ENCODE assay signal across 9 cellular contexts in the genomic region with DNA sequence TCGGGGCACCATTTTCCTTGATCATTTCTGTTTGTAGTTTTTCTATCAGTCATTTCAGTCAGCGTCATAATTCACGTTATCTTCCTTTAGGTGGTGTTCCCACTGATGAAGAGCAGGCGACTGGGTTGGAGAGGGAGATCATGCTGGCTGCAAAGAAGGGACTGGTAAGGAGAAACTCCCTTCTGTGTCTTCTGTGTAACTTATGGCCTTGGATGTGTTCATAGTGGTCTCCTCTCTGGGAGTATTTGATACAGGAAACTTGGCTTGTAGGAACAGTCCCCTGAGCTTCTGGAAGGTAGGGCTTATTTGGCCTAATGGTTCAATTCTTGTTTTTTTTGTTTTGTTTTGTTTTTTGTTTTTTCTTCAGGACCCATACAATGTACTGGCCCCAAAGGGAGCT. TPM values are rescaled to one million over a fixed set of nuclear protein-coding genes. Genes with fewer than 3 reads are reported as not detected.
DNase-seq lines count a peak whose midpoint lies in the region; ATAC-seq and TF ChIP-seq lines count a peak whose summit lies in the region.
"Had no signal": no experiment of that assay in that cellular context is flagged by ENCODE, and none has a peak within 500 bp of the region (broad histone marks: within the 10 kb centered on the region; RNA-seq: fewer than 3 reads in every experiment).

No MANE protein-coding gene starts in this region.

- TF ChIP-seq CTCF in C4-2B (conservative IDR thresholded peaks at IDR 0.05) (no peak), MM.1S (IDR thresholded peaks at IDR 0.05; ENCODE audit: low read length) (no peak), neural progenitor cell (IDR thresholded peaks at IDR 0.05) (no peak)

- H2AFZ ChIP-seq in MM.1S (ENCODE audit: low read length) (no peak overlapping the region), neural progenitor cell (replicated peaks) (no peak overlapping the region)

- ATAC-seq in GM21447 (IDR thresholded peaks at IDR 0.05; ENCODE audit: unreplicated experiment) (no peak), HG03342 (IDR thresholded peaks at IDR 0.05; ENCODE audit: unreplicated experiment) (no peak), GM19035 (IDR thresholded peaks at IDR 0.05; ENCODE audit: unreplicated experiment) (no peak)

- H3K36me3 ChIP-seq in MM.1S (replicated peaks; ENCODE audit: insufficient read depth, low read length) (peaks cover 13% of the 10 kb centered on the region; the same call in 1 of the 2 replicates), ectodermal cell (ENCODE audit: control insufficient read depth, insufficient read depth, low read length) (peaks cover 13% of the 10 kb centered on the region), neural progenitor cell (peaks cover 9% of the 10 kb centered on the region)

- H3K79me2 ChIP-seq in MM.1S (ENCODE audit: low read length) (peaks cover 25% of the 10 kb centered on the region), neural progenitor cell (ENCODE audit: low read depth) (peaks cover 15% of the 10 kb centered on the region)

- H3K4me2 ChIP-seq in MM.1S (ENCODE audit: low read depth, low read length) (peak overlapping the region; percentile 82), neural progenitor cell (peak overlapping the region; percentile 84)

- H3K27ac ChIP-seq in C4-2B: peak overlapping the region; percentile 95
- no peak overlapping the region for H3K27ac ChIP-seq in MM.1S (ENCODE audit: low read length)
- H3K27ac ChIP-seq in ectodermal cell (ENCODE audit: insufficient read depth, low read depth, low read length, poor library complexity, severe bottlenecking): no peak overlapping the region
- no peak overlapping the region for H3K27ac ChIP-seq in neural progenitor cell

- H3K4me1 ChIP-seq in MM.1S (ENCODE audit: low read length) (peaks cover 5% of the 10 kb centered on the region; the same call in 1 of the 2 replicates), ectodermal cell (ENCODE audit: control insufficient read depth, insufficient read depth, low read length) (no peaks in the 10 kb centered on the region), neural progenitor cell (peaks cover 9% of the 10 kb centered on the region)

- 97 to 99% methylated on average over 4 of the region's 4 CpGs for WGBS in ectodermal cell, 2 experiments

- H3K9me2 ChIP-seq in MM.1S (replicated peaks; ENCODE audit: insufficient read depth, low read length): no peaks in the 10 kb centered on the region

- no peaks in the 10 kb centered on the region for H3K27me3 ChIP-seq in MM.1S (replicated peaks; ENCODE audit: insufficient read depth, low read length)
- H3K27me3 ChIP-seq in ectodermal cell (ENCODE audit: control insufficient read depth, insufficient read depth, low read length, poor library complexity, severe bottlenecking): no peaks in the 10 kb centered on the region
- no peaks in the 10 kb centered on the region for H3K27me3 ChIP-seq in neural progenitor cell

- H3K27ac Mint-ChIP-seq in neural progenitor cell: no peak overlapping the region

- H3K4me3 ChIP-seq in MM.1S (ENCODE audit: low read length) (peak overlapping the region; percentile 100), ectodermal cell (ENCODE audit: insufficient read depth, low read depth, low read length) (peak overlapping the region; percentile 77), neural progenitor cell (peak overlapping the region; percentile 92)

- peaks cover 23% of the 10 kb centered on the region for H3K36me3 Mint-ChIP-seq in neural progenitor cell

- H4K20me1 ChIP-seq in MM.1S (ENCODE audit: insufficient read depth, low read length) (no peaks in the 10 kb centered on the region), neural progenitor cell (ENCODE audit: low read depth) (peaks cover 6% of the 10 kb centered on the region)

- peaks cover 12% of the 10 kb centered on the region for H3K4me1 Mint-ChIP-seq in neural progenitor cell

- no peaks in the 10 kb centered on the region for H3K9me3 Mint-ChIP-seq in neural progenitor cell

- H3K4me3 Mint-ChIP-seq in neural progenitor cell: peak overlapping the region; percentile 97

- DNase-seq in MM.1S: no peak
- no peak for DNase-seq in neural progenitor cell (ENCODE audit: low spot score)
- no peak for DNase-seq in stimulated activated CD4-positive, alpha-beta T cell treated with anti-CD3 and anti-CD28 coated beads, Interleukin-2, amount 100 ng/mL, for 24 hours
- DNase-seq: NCI-H1417 had no signal

- H3K9ac ChIP-seq in MM.1S (ENCODE audit: low read length) (peak overlapping the region; percentile 98; the same call in 1 of the 2 replicates), neural progenitor cell (peak overlapping the region; percentile 80)

- peaks cover 3% of the 10 kb centered on the region for H3K27me3 Mint-ChIP-seq in neural progenitor cell (ENCODE audit: insufficient read depth, low read depth)

- no peaks in the 10 kb centered on the region for H3K9me3 ChIP-seq in MM.1S (replicated peaks; ENCODE audit: insufficient read depth, low read length)
- H3K9me3 ChIP-seq in ectodermal cell (ENCODE audit: control insufficient read depth, low read length): no peaks in the 10 kb centered on the region
- no peaks in the 10 kb centered on the region for H3K9me3 ChIP-seq in neural progenitor cell (ENCODE audit: low read depth)

- peaks cover 17% of the 10 kb centered on the region for H3F3A ChIP-seq in MM.1S (ENCODE audit: insufficient read depth, low read length)
- peaks cover 9% of the 10 kb centered on the region for H3F3A ChIP-seq in neural progenitor cell (ENCODE audit: low read depth)

RNA-seq across cellular contexts. Expression of a gene that starts 1.1 kb away (rescaled TPM):
- 211 TPM for polyA plus RNA-seq in ectodermal cell (2013, experiment 1 of 4)
- polyA plus RNA-seq in ectodermal cell (2013, experiment 2 of 4): 185 TPM
- 240 TPM for polyA plus RNA-seq in ectodermal cell (2013, experiment 3 of 4)
- 262 TPM for polyA plus RNA-seq in ectodermal cell (2013, experiment 4 of 4)
- total RNA-seq in neural progenitor cell (ENCODE audit: low replicate concordance): 148 and 181 TPM in 2 replicates

RNA-seq across cellular contexts. Expression of a gene that starts 16.9 kb away (rescaled TPM):
- polyA plus RNA-seq in ectodermal cell (2013, experiment 1 of 4): 67.5 TPM
- polyA plus RNA-seq in ectodermal cell (2013, experiment 2 of 4): 70.2 TPM
- polyA plus RNA-seq in ectodermal cell (2013, experiment 3 of 4): 64.8 TPM
- polyA plus RNA-seq in ectodermal cell (2013, experiment 4 of 4): 68.6 TPM
- total RNA-seq in neural progenitor cell (ENCODE audit: low replicate concordance): 42.9 and 73.2 TPM in 2 replicates

RNA-seq across cellular contexts. Expression of a gene that starts 22.5 kb away (rescaled TPM):
- 7.6 TPM for polyA plus RNA-seq in ectodermal cell (2013, experiment 1 of 4)
- 11.6 TPM for polyA plus RNA-seq in ectodermal cell (2013, experiment 2 of 4)
- polyA plus RNA-seq in ectodermal cell (2013, experiment 3 of 4): 8.1 TPM
- polyA plus RNA-seq in ectodermal cell (2013, experiment 4 of 4): 9.6 TPM
- total RNA-seq in neural progenitor cell (ENCODE audit: low replicate concordance): 3.3 and 6.2 TPM in 2 replicates

RNA-seq across cellular contexts. Expression of a gene that starts 57.3 kb away (rescaled TPM):
- polyA plus RNA-seq in ectodermal cell (2013, experiment 1 of 4): 12.6 TPM
- 19.2 TPM for polyA plus RNA-seq in ectodermal cell (2013, experiment 2 of 4)
- 9.8 TPM for polyA plus RNA-seq in ectodermal cell (2013, experiment 3 of 4)
- polyA plus RNA-seq in ectodermal cell (2013, experiment 4 of 4): 15.1 TPM
- total RNA-seq in neural progenitor cell (ENCODE audit: low replicate concordance): 37.7 and 61.1 TPM in 2 replicates
